Comparison of ENCODE assay signal across 15 cellular contexts in genomic region chr19:49954092-49954825, GRCh38. TPM values are rescaled to one million over a fixed set of nuclear protein-coding genes. Genes with fewer than 3 reads are reported as not detected.
A peak's percentile ranks its signal among the peaks of the same experiment; 100 is the strongest.
DNase-seq lines count a peak whose midpoint lies in the region; ATAC-seq and TF ChIP-seq lines count a peak whose summit lies in the region.
"Had no signal": no experiment of that assay in that cellular context is flagged by ENCODE, and none has a peak within 500 bp of the region (broad histone marks: within the 10 kb centered on the region; RNA-seq: fewer than 3 reads in every experiment).

No MANE protein-coding gene starts in this region.

- POLR2A ChIA-PET in naive thymus-derived CD4-positive, alpha-beta T cell (lab: Charles Lee): no interaction called here

- H3K4me3 Mint-ChIP-seq in naive thymus-derived CD4-positive, alpha-beta T cell: no peak overlapping the region
- H3K4me3 Mint-ChIP-seq: activated naive CD4-positive, alpha-beta T cell treated with anti-CD3 and anti-CD28 coated beads, Interleukin-2, amount 10 ng/mL, durations not matched to agents 7 days and 5 days had no signal

- no peak for ATAC-seq in HG03045 (IDR thresholded peaks at IDR 0.05; ENCODE audit: unreplicated experiment)
- ATAC-seq in naive thymus-derived CD4-positive, alpha-beta T cell: no peak

- no peaks in the 10 kb centered on the region for H3K79me2 ChIP-seq in fibroblast of lung (ENCODE audit: control insufficient read depth, insufficient read depth, low read length)

- CTCF ChIA-PET in naive thymus-derived CD4-positive, alpha-beta T cell (lab: Charles Lee): interaction anchor here (1.0 kb wide), 1 partner anchor 14 kb away, joined by 5 read pairs; no protein-coding TSS in a partner anchor

- no peak overlapping the region for H3K27ac Mint-ChIP-seq in naive thymus-derived CD4-positive, alpha-beta T cell
- H3K27ac Mint-ChIP-seq: activated naive CD4-positive, alpha-beta T cell treated with anti-CD3 and anti-CD28 coated beads, Interleukin-2, amount 10 ng/mL, durations not matched to agents 7 days and 5 days had no signal

- H3K4me2 ChIP-seq in fibroblast of lung (ENCODE audit: extremely low read depth, insufficient read depth, low read length): peak overlapping the region; percentile 20

- H3K4me3 ChIP-seq in fibroblast of lung (replicated peaks in 1 of 4; ENCODE audit: control extremely low read depth in 1 of 4, insufficient read depth in 1 of 4, low read depth in 3 of 4, low read length in 4 of 4) (peak overlapping the region in 1 of 4 experiments; percentile 1), neutrophil (ENCODE audit: low read depth in 1 of 2, low read length in 1 of 2) (no peak overlapping the region)
- no peak overlapping the region for H3K4me3 ChIP-seq in naive thymus-derived CD4-positive, alpha-beta T cell (ENCODE audit: low read length)
- H3K4me3 ChIP-seq: HAP-1, skin epidermis had no signal

- no peak overlapping the region for H3K9ac ChIP-seq in fibroblast of lung (ENCODE audit: insufficient read depth, low read length)

- H3K9me3 ChIP-seq in fibroblast of lung (ENCODE audit: control insufficient read depth, insufficient read depth, low read depth, low read length): no peaks in the 10 kb centered on the region
- no peaks in the 10 kb centered on the region for H3K9me3 ChIP-seq in neutrophil
- no peaks in the 10 kb centered on the region for H3K9me3 ChIP-seq in naive thymus-derived CD4-positive, alpha-beta T cell (ENCODE audit: control insufficient read depth in 2 of 3, low read length in 3 of 3)

- H3K27ac ChIP-seq in fibroblast of lung (ENCODE audit: insufficient read depth, low read length) (no peak overlapping the region), neutrophil (peak overlapping the region; percentile 16)
- H3K27ac ChIP-seq in naive thymus-derived CD4-positive, alpha-beta T cell (ENCODE audit: low read depth, low read length): no peak overlapping the region

- H3K27me3 Mint-ChIP-seq in naive thymus-derived CD4-positive, alpha-beta T cell: peaks cover 5 to 38% (median 15%) of the 10 kb centered on the region in 5 donors

- peaks cover 2% of the 10 kb centered on the region for H3K27me3 ChIP-seq in fibroblast of lung (ENCODE audit: control insufficient read depth, insufficient read depth, low read length)
- no peaks in the 10 kb centered on the region for H3K27me3 ChIP-seq in neutrophil
- no peaks in the 10 kb centered on the region for H3K27me3 ChIP-seq in naive thymus-derived CD4-positive, alpha-beta T cell (ENCODE audit: control insufficient read depth in 2 of 2, insufficient read depth in 2 of 2, low read length in 2 of 2)

- H3K4me1 ChIP-seq in fibroblast of lung (ENCODE audit: control insufficient read depth, extremely low read depth, insufficient read depth, low read length) (peaks cover 5% of the 10 kb centered on the region), neutrophil (ENCODE audit: control insufficient read depth in 1 of 2, insufficient read depth in 1 of 2, low read depth in 1 of 2, low read length in 1 of 2) (peaks cover 20 to 21% of the 10 kb centered on the region in 2 experiments)
- no peaks in the 10 kb centered on the region for H3K4me1 ChIP-seq in naive thymus-derived CD4-positive, alpha-beta T cell (ENCODE audit: control insufficient read depth in 2 of 2, insufficient read depth in 2 of 2, low read length in 2 of 2)
- H3K4me1 ChIP-seq: HAP-1 had no signal

- H3K36me3 ChIP-seq in fibroblast of lung (ENCODE audit: control insufficient read depth, insufficient read depth, low read length): no peaks in the 10 kb centered on the region
- H3K36me3 ChIP-seq in neutrophil: no peaks in the 10 kb centered on the region
- H3K36me3 ChIP-seq in naive thymus-derived CD4-positive, alpha-beta T cell (ENCODE audit: control insufficient read depth in 2 of 3, insufficient read depth in 3 of 3, low read length in 3 of 3): no peaks in the 10 kb centered on the region
- H3K36me3 ChIP-seq: HAP-1 had no signal

- intact Hi-C loops in naive thymus-derived CD4-positive, alpha-beta T cell (cut with micrococcal nuclease): no loop called here

- DNase-seq in GDM1 (lab: John Stamatoyannopoulos, UW) (peak; percentile 25), NCI-H526 (lab: John Stamatoyannopoulos, UW) (peak; percentile 80 to 82), fibroblast of lung (ENCODE audit: low read depth in 2 of 2) (peak in 1 of 2 donors; percentile 24), NCI-H2196 treated with DMSO at 0.1 percent for 48 hours (lab: John Stamatoyannopoulos, UW; ENCODE audit: unreplicated experiment) (no peak), amygdala (lab: John Stamatoyannopoulos, UW) (no peak)
- DNase-seq in naive thymus-derived CD4-positive, alpha-beta T cell: no peak
- DNase-seq: activated CD4-positive, CD25-positive, alpha-beta regulatory T cell; activated naive CD4-positive, alpha-beta T cell treated with anti-CD3 and anti-CD28 coated beads, Interleukin-2, amount 10 ng/mL, durations not matched to agents 7 days and 5 days; NCI-H1417 treated with DMSO at 0.1 percent for 48 hours; stimulated activated CD8-positive, alpha-beta memory T cell treated with anti-CD3 and anti-CD28 coated beads, Interleukin-4, amount 100 ng/mL, for 48 hours had no signal

- H2AFZ ChIP-seq in fibroblast of lung (ENCODE audit: low read length): no peak overlapping the region

- no peaks in the 10 kb centered on the region for H3K36me3 Mint-ChIP-seq in naive thymus-derived CD4-positive, alpha-beta T cell
- H3K36me3 Mint-ChIP-seq: activated naive CD4-positive, alpha-beta T cell treated with anti-CD3 and anti-CD28 coated beads, Interleukin-2, amount 10 ng/mL, durations not matched to agents 7 days and 5 days had no signal

- H4K20me1 ChIP-seq in fibroblast of lung (ENCODE audit: control insufficient read depth, extremely low read depth, insufficient read depth, low read length): no peaks in the 10 kb centered on the region

- H3K4me1 Mint-ChIP-seq in naive thymus-derived CD4-positive, alpha-beta T cell: peaks cover 0 to 12% (median 8%) of the 10 kb centered on the region in 7 donors
- H3K4me1 Mint-ChIP-seq: activated naive CD4-positive, alpha-beta T cell treated with anti-CD3 and anti-CD28 coated beads, Interleukin-2, amount 10 ng/mL, durations not matched to agents 7 days and 5 days had no signal

- H3K9me3 Mint-ChIP-seq in naive thymus-derived CD4-positive, alpha-beta T cell: peaks cover 0 to 1% (median 0%) of the 10 kb centered on the region in 11 donors
- H3K9me3 Mint-ChIP-seq: activated naive CD4-positive, alpha-beta T cell treated with anti-CD3 and anti-CD28 coated beads, Interleukin-2, amount 10 ng/mL, durations not matched to agents 7 days and 5 days had no signal

- TF ChIP-seq CTCF in fibroblast of lung (conservative IDR thresholded peaks at IDR 0.05 in 1 of 2, IDR thresholded peaks at IDR 0.05 in 1 of 2; ENCODE audit: low read depth in 1 of 2, low read length in 2 of 2) (no peak), neutrophil (IDR thresholded peaks at IDR 0.05) (no peak)

RNA-seq across cellular contexts. Expression of gene SIGLEC11, which starts 6.7 kb away (rescaled TPM):
- not detected in 2 replicates for total RNA-seq in fibroblast of lung
- polyA plus RNA-seq in fibroblast of lung: not detected in 2 replicates
- polyA plus RNA-seq in fibroblast of lung (2012): not detected in 2 replicates
- polyA minus RNA-seq in fibroblast of lung (ENCODE audit: low replicate concordance): not detected in 2 replicates
- total RNA-seq in naive thymus-derived CD4-positive, alpha-beta T cell: 1 to 10 TPM in 1 of 5 experiments, under 1 TPM in 3, not detected in 1; 0.14 to 1.3 (median 0.39) TPM
- not detected for polyA plus RNA-seq in naive thymus-derived CD4-positive, alpha-beta T cell
- total RNA-seq: endothelial cell of umbilical vein had no signal
- polyA plus RNA-seq: endothelial cell of umbilical vein had no signal

RNA-seq across cellular contexts. Expression of gene NUP62, which starts 25.0 kb away (rescaled TPM):
- 14.9 and 20.8 TPM in 2 replicates for total RNA-seq in fibroblast of lung
- 8.9 and 17.0 TPM in 2 replicates for polyA plus RNA-seq in fibroblast of lung
- polyA plus RNA-seq in fibroblast of lung (2012): 29.1 and 45.2 TPM in 2 replicates
- 30.1 and 57.1 TPM in 2 replicates for polyA minus RNA-seq in fibroblast of lung (ENCODE audit: low replicate concordance)
- total RNA-seq in naive thymus-derived CD4-positive, alpha-beta T cell: 100 to 1,000 TPM in 1 of 5 experiments, 10 to 100 TPM in 4; 26.9 to 130 (median 52.4) TPM
- polyA plus RNA-seq in naive thymus-derived CD4-positive, alpha-beta T cell: 10 to 100 TPM; 46.3 to 65.0 TPM

RNA-seq across cellular contexts. Expression of gene ATF5, which starts 25.3 kb away (rescaled TPM):
- 7.9 and 8.5 TPM in 2 replicates for total RNA-seq in fibroblast of lung
- polyA plus RNA-seq in fibroblast of lung: 7.4 and 21.0 TPM in 2 replicates
- polyA plus RNA-seq in fibroblast of lung (2012): 26.1 and 64.1 TPM in 2 replicates
- polyA minus RNA-seq in fibroblast of lung (ENCODE audit: low replicate concordance): 4.9 and 8.3 TPM in 2 replicates
- 10 to 100 TPM in 3 of 5 experiments, 1 to 10 TPM in 2; 5.9 to 16.1 (median 14.9) TPM for total RNA-seq in naive thymus-derived CD4-positive, alpha-beta T cell
- 1 to 10 TPM; 1.6 to 1.9 TPM for polyA plus RNA-seq in naive thymus-derived CD4-positive, alpha-beta T cell

RNA-seq across cellular contexts. Expression of gene IL4I1, which starts 57.6 kb away (rescaled TPM):
- 1.2 and 1.5 TPM in 2 replicates for total RNA-seq in fibroblast of lung
- polyA plus RNA-seq in fibroblast of lung: 0.09 and 0.21 TPM in 2 replicates
- 0.52 and 0.58 TPM in 2 replicates for polyA plus RNA-seq in fibroblast of lung (2012)
- 0.79 TPM in 1 of 2 replicates, not detected in the other for polyA minus RNA-seq in fibroblast of lung (ENCODE audit: low replicate concordance)
- total RNA-seq in naive thymus-derived CD4-positive, alpha-beta T cell: 1 to 10 TPM; 1.2 to 6.8 (median 1.9) TPM
- not detected for polyA plus RNA-seq in naive thymus-derived CD4-positive, alpha-beta T cell

Comparison
In these comparisons a context has a peak if more than half of its experiments do, and no peak if none do; other contexts are left out.
1. DNase-seq: peak in GDM1 (single experiment) and NCI-H526 (2 of 2); none in NCI-H2196 treated with DMSO at 0.1 percent for 48 hours (single experiment), naive thymus-derived CD4-positive, alpha-beta T cell (0 of 9) and amygdala (0 of 56).